1 cellular context compared by ENCODE assay signal in genomic region chr2:177195194-177195593, GRCh38.
TF ChIP-seq lines count a peak whose summit lies in the region.

No MANE protein-coding gene starts in this region.

TF ChIP-seq in H1, 55 proteins besides CTCF, POLR2A, EP300 and RAD21 (continued from another document):
- TF ChIP-seq MAX (IDR thresholded peaks at IDR 0.05), result no peak
- no peak for TF ChIP-seq BRCA1 (IDR thresholded peaks at IDR 0.05; ENCODE audit: low read depth, low read length)
- TF ChIP-seq E2F6 (IDR thresholded peaks at IDR 0.05), result no peak
